In the genomic region with DNA sequence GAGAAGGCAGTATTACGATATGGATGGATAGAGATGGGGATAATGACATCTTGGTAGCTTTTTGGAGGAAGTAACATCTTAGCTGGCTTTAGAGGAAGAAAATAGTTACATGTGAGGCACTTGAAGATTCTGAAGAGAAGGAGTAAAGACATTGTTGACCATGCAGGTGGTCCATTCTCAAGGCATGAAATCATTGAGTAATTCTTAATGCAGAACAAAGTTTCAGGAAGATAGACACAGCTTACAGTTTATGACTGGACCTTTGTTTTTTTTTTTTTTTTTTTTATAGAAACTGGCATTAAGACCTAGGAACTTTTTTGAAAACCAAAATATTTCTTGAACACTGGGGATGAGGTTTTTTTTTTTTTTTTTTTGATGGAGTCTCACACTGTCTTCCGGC, we compare ENCODE assay signal across 12 cellular contexts. TPM values are rescaled to one million over a fixed set of nuclear protein-coding genes. Genes with fewer than 3 reads are reported as not detected.
DNase-seq lines count a peak whose midpoint lies in the region; ATAC-seq and TF ChIP-seq lines count a peak whose summit lies in the region.
"Had no signal": no experiment of that assay in that cellular context is flagged by ENCODE, and none has a peak within 500 bp of the region (broad histone marks: within the 10 kb centered on the region; RNA-seq: fewer than 3 reads in every experiment).

No MANE protein-coding gene starts in this region.

- H3K4me1 ChIP-seq in CD8-positive, alpha-beta T cell (ENCODE audit: insufficient read depth, low read length): peaks cover 85% of the 10 kb centered on the region
- H3K4me1 ChIP-seq in Karpas-422 (ENCODE audit: low read length) (peaks cover 90% of the 10 kb centered on the region), neutrophil (ENCODE audit: control insufficient read depth in 1 of 2, insufficient read depth in 1 of 2, low read depth in 1 of 2, low read length in 1 of 2) (peaks cover 45 to 84% of the 10 kb centered on the region in 2 experiments)

- POLR2A ChIA-PET in CD8-positive, alpha-beta T cell (lab: Charles Lee): interaction anchor here (0.6 kb wide), 1 partner anchor 17 kb away, joined by 3 read pairs; no protein-coding TSS in a partner anchor

- intact Hi-C loops in CD8-positive, alpha-beta T cell (cut with DNase I, micrococcal nuclease): loop anchor here (5.0 kb wide), 4 partner anchors 35 to 140 kb away; no protein-coding TSS in a partner anchor

- no peaks in the 10 kb centered on the region for H3K27me3 ChIP-seq in CD8-positive, alpha-beta T cell (ENCODE audit: insufficient read depth, low read length)
- H3K27me3 ChIP-seq in Karpas-422 (ENCODE audit: low read length) (no peaks in the 10 kb centered on the region), neutrophil (no peaks in the 10 kb centered on the region)

- H3K27me3 Mint-ChIP-seq in CD8-positive, alpha-beta T cell (ENCODE audit: low read depth): no peaks in the 10 kb centered on the region
- no peaks in the 10 kb centered on the region for H3K27me3 Mint-ChIP-seq in activated T-helper 17 cell treated with anti-CD3 and anti-CD28 coated beads, Interleukin-2, amount 50 U/mL, for 72 hours

- H2AFZ ChIP-seq in Karpas-422 (ENCODE audit: low read length): no peak overlapping the region

- peaks cover 11% of the 10 kb centered on the region for H3K36me3 ChIP-seq in CD8-positive, alpha-beta T cell (ENCODE audit: insufficient read depth, low read length)
- peaks cover 8% of the 10 kb centered on the region; the same call in 1 of the 2 replicates for H3K36me3 ChIP-seq in Karpas-422 (ENCODE audit: insufficient read depth, low read length)
- H3K36me3 ChIP-seq in neutrophil: peaks cover 4% of the 10 kb centered on the region

- H3K9ac ChIP-seq in Karpas-422 (ENCODE audit: low read length): no peak overlapping the region

- H3K4me3 Mint-ChIP-seq in CD8-positive, alpha-beta T cell: peak overlapping the region; percentile 61
- H3K4me3 Mint-ChIP-seq in activated T-helper 17 cell treated with anti-CD3 and anti-CD28 coated beads, Interleukin-2, amount 50 U/mL, for 72 hours: peak overlapping the region; percentile 94

- no peaks in the 10 kb centered on the region for H3K9me3 Mint-ChIP-seq in CD8-positive, alpha-beta T cell
- H3K9me3 Mint-ChIP-seq in activated T-helper 17 cell treated with anti-CD3 and anti-CD28 coated beads, Interleukin-2, amount 50 U/mL, for 72 hours: no peaks in the 10 kb centered on the region

- no peak for DNase-seq in CD8-positive, alpha-beta T cell
- DNase-seq in Karpas-422: no peak
- no peak for DNase-seq in retina
- DNase-seq in SHP77 treated with DMSO at 0.1 percent for 48 hours (lab: John Stamatoyannopoulos, UW): no peak
- DNase-seq: effector CD8-positive, alpha-beta T cell; foreskin melanocyte; kidney; NCI-H187 treated with DMSO at 0.1 percent for 48 hours; T-helper 9 cell had no signal

- H4K20me1 ChIP-seq in Karpas-422 (ENCODE audit: insufficient read depth, low read depth, low read length): 0 out of 2 replicates have a peak, but pooled peaks cover 4% of the 10 kb centered on the region

- peak overlapping the region; percentile 87 for H3K27ac Mint-ChIP-seq in CD8-positive, alpha-beta T cell
- H3K27ac Mint-ChIP-seq in activated T-helper 17 cell treated with anti-CD3 and anti-CD28 coated beads, Interleukin-2, amount 50 U/mL, for 72 hours: peak overlapping the region; percentile 51

- H3K79me2 ChIP-seq in Karpas-422 (ENCODE audit: low read length): peaks cover 100% of the 10 kb centered on the region

- H3K4me3 ChIP-seq in CD8-positive, alpha-beta T cell (ENCODE audit: low read depth, low read length): no peak overlapping the region
- no peak overlapping the region for H3K4me3 ChIP-seq in Karpas-422 (ENCODE audit: low read length)
- no peak overlapping the region for H3K4me3 ChIP-seq in neutrophil (ENCODE audit: low read depth in 1 of 2, low read length in 1 of 2)

- no peaks in the 10 kb centered on the region for H3K9me2 ChIP-seq in Karpas-422 (replicated peaks; ENCODE audit: insufficient read depth, low read length)

- ATAC-seq in CD8-positive, alpha-beta T cell: no peak
- no peak for ATAC-seq in activated T-helper 17 cell treated with anti-CD3 and anti-CD28 coated beads, Interleukin-2, amount 50 U/mL, for 72 hours (replicated peaks)
- no peak for ATAC-seq in HG03175 (IDR thresholded peaks at IDR 0.05; ENCODE audit: unreplicated experiment)

- H3K4me2 ChIP-seq in Karpas-422 (ENCODE audit: low read depth, low read length, poor library complexity, severe bottlenecking): peak overlapping the region; percentile 79

- H3K9me3 ChIP-seq in CD8-positive, alpha-beta T cell (ENCODE audit: low read length): no peaks in the 10 kb centered on the region
- H3K9me3 ChIP-seq in Karpas-422 (ENCODE audit: low read length): no peaks in the 10 kb centered on the region
- H3K9me3 ChIP-seq in neutrophil: no peaks in the 10 kb centered on the region

- CTCF ChIA-PET in CD8-positive, alpha-beta T cell (lab: Charles Lee): interaction anchor here (1.0 to 1.6 kb wide), 3 partner anchors 113 to 175 kb away, joined by 3 to 7 read pairs (median 3); no protein-coding TSS in a partner anchor

- peaks cover 82% of the 10 kb centered on the region for H3K4me1 Mint-ChIP-seq in CD8-positive, alpha-beta T cell (ENCODE audit: low read depth)
- peaks cover 52% of the 10 kb centered on the region for H3K4me1 Mint-ChIP-seq in activated T-helper 17 cell treated with anti-CD3 and anti-CD28 coated beads, Interleukin-2, amount 50 U/mL, for 72 hours

- TF ChIP-seq CTCF in CD8-positive, alpha-beta T cell (IDR thresholded peaks at IDR 0.05): no peak
- TF ChIP-seq CTCF in neutrophil (IDR thresholded peaks at IDR 0.05): no peak

- peaks cover 51% of the 10 kb centered on the region for H3K36me3 Mint-ChIP-seq in CD8-positive, alpha-beta T cell
- peaks cover 66% of the 10 kb centered on the region for H3K36me3 Mint-ChIP-seq in activated T-helper 17 cell treated with anti-CD3 and anti-CD28 coated beads, Interleukin-2, amount 50 U/mL, for 72 hours (ENCODE audit: low read depth)

- H3K27ac ChIP-seq in CD8-positive, alpha-beta T cell (ENCODE audit: low read depth, low read length): no peak overlapping the region
- H3K27ac ChIP-seq in Karpas-422 (ENCODE audit: low read length): peak overlapping the region; percentile 17
- peak overlapping the region; percentile 89 for H3K27ac ChIP-seq in neutrophil

RNA-seq across cellular contexts. Expression of a gene that starts 28.3 kb away (rescaled TPM):
- total RNA-seq in CD8-positive, alpha-beta T cell: 100 to 1,000 TPM; 515 to 529 TPM
- 172 and 265 TPM in 2 replicates for total RNA-seq in Karpas-422 (2014; rRNA removed; shearing (Covaris generic); ENCODE audit: low replicate concordance)
- total RNA-seq in activated T-helper 17 cell treated with anti-CD3 and anti-CD28 coated beads, Interleukin-2, amount 50 U/mL, for 72 hours: 100 to 1,000 TPM; 322 to 452 TPM
